ENCODE assay signal across 13 cellular contexts in the genomic region with DNA sequence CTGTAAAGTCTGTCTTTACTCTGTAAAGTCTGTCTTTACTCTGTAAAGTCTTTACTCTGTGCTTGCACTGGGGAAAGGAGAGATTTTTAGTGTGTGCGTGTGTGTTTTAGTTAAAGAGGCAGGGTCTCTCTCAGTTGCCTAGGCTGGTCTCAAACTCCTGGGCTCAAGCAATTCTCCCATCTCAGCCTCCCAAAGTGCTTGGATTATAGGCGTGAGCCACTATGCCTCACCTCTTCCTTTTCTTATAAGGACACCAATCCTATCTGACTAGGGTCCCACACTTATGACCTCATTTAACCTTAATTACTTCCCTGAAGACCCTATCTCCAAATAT.
"Had no signal": no experiment of that assay in that cellular context is flagged by ENCODE, and none has a peak within 500 bp of the region (broad histone marks: within the 10 kb centered on the region; RNA-seq: fewer than 3 reads in every experiment).

No MANE protein-coding gene starts in this region.

- DNase-seq: activated CD8-positive, alpha-beta memory T cell treated with anti-CD3 and anti-CD28 coated beads for 24 hours; activated naive CD8-positive, alpha-beta T cell treated with anti-CD3 and anti-CD28 coated beads for 36 hours; body of pancreas; caudate nucleus; esophagus squamous epithelium; nephron progenitor cell; spleen; T-helper 9 cell had no signal

- ATAC-seq: body of pancreas, sciatic nerve had no signal

- H3K27me3 ChIP-seq: body of pancreas, colonic mucosa, tibial nerve had no signal

- H3K4me3 ChIP-seq: body of pancreas, colonic mucosa, esophagus squamous epithelium, spleen, tibial nerve had no signal

- H3K9me3 Mint-ChIP-seq: activated naive CD8-positive, alpha-beta T cell treated with anti-CD3 and anti-CD28 coated beads for 36 hours; activated T-helper 1 cell treated with anti-CD3 and anti-CD28 coated beads, Interleukin-12 subunit alpha, Interleukin-12 subunit beta, Interleukin-2, Interleukin-4 antibody, amounts not matched to agents 30 ng/mL and 10 ng/mL and 1 ng/mL, durations not matched to agents 14 hours and 24 hours and 36 hours; immature natural killer cell; nephron progenitor cell had no signal

- H3K27ac Mint-ChIP-seq: activated naive CD8-positive, alpha-beta T cell treated with anti-CD3 and anti-CD28 coated beads for 36 hours; immature natural killer cell; nephron progenitor cell had no signal

- H3K36me3 Mint-ChIP-seq: activated naive CD8-positive, alpha-beta T cell treated with anti-CD3 and anti-CD28 coated beads for 36 hours; immature natural killer cell had no signal

- H3K27ac ChIP-seq: body of pancreas, colonic mucosa, esophagus squamous epithelium, spleen, tibial nerve had no signal

- H3K4me1 Mint-ChIP-seq: immature natural killer cell had no signal

- H3K4me1 ChIP-seq: body of pancreas, colonic mucosa, spleen, tibial nerve had no signal

- H3K4me3 Mint-ChIP-seq: activated naive CD8-positive, alpha-beta T cell treated with anti-CD3 and anti-CD28 coated beads for 36 hours; activated T-helper 1 cell treated with anti-CD3 and anti-CD28 coated beads, Interleukin-12 subunit alpha, Interleukin-12 subunit beta, Interleukin-2, Interleukin-4 antibody, amounts not matched to agents 30 ng/mL and 10 ng/mL and 1 ng/mL, durations not matched to agents 14 hours and 24 hours and 36 hours; immature natural killer cell; nephron progenitor cell had no signal

- H3K36me3 ChIP-seq: colonic mucosa, esophagus squamous epithelium, spleen, tibial nerve had no signal

- H3K9me3 ChIP-seq: body of pancreas, colonic mucosa, esophagus squamous epithelium, spleen, tibial nerve had no signal
